Comparison of ENCODE assay signal across 9 cellular contexts in genomic region chr1:242139437-242139836, GRCh38.
DNase-seq lines count a peak whose midpoint lies in the region; ATAC-seq and TF ChIP-seq lines count a peak whose summit lies in the region.
"Had no signal": no experiment of that assay in that cellular context is flagged by ENCODE, and none has a peak within 500 bp of the region (broad histone marks: within the 10 kb centered on the region; RNA-seq: fewer than 3 reads in every experiment).

No MANE protein-coding gene starts in this region.

- no peaks in the 10 kb centered on the region for H3K27me3 ChIP-seq in colonic mucosa

- TF ChIP-seq CTCF in RWPE1 (conservative IDR thresholded peaks at IDR 0.05; ENCODE audit: low read depth) (no peak), colonic mucosa (IDR thresholded peaks at IDR 0.05) (no peak)

- no peak overlapping the region for H3K9ac ChIP-seq in colonic mucosa (ENCODE audit: low read depth in 2 of 2, low read length in 2 of 2)

- CTCF ChIA-PET in RWPE1 (lab: Yijun Ruan, JAX): no interaction called here

- no peak for DNase-seq in left lobe of liver (ENCODE audit: low spot score)
- DNase-seq in RWPE1 (ENCODE audit: low spot score): no peak
- DNase-seq in hepatic stellate cell (ENCODE audit: low spot score): no peak
- no peak for DNase-seq in colonic mucosa
- DNase-seq: NCI-H748 treated with DMSO at 0.1 percent for 48 hours, WERI-Rb-1 had no signal

- H3K27ac ChIP-seq in RWPE1: no peak overlapping the region
- no peak overlapping the region for H3K27ac ChIP-seq in colonic mucosa
- H3K27ac ChIP-seq: WERI-Rb-1 had no signal

- ATAC-seq in GM19023 (IDR thresholded peaks at IDR 0.05; ENCODE audit: unreplicated experiment): peak; percentile 76
- ATAC-seq in HG02610 (IDR thresholded peaks at IDR 0.05; ENCODE audit: unreplicated experiment): peak; percentile 57
- peak; percentile 71 for ATAC-seq in HG03558 (IDR thresholded peaks at IDR 0.05; ENCODE audit: extremely low read depth, unreplicated experiment)
- ATAC-seq in left lobe of liver: peak; percentile 21

- intact Hi-C loops in colonic mucosa (cut with DNase I): no loop called here

- no peak overlapping the region for H3K4me3 ChIP-seq in colonic mucosa

- no peaks in the 10 kb centered on the region for H3K9me3 ChIP-seq in colonic mucosa

- H3K36me3 ChIP-seq in colonic mucosa: no peaks in the 10 kb centered on the region
- H3K36me3 ChIP-seq: WERI-Rb-1 had no signal

- H3K4me1 ChIP-seq in colonic mucosa: no peaks in the 10 kb centered on the region

- POLR2A ChIA-PET in RWPE1 (lab: Yijun Ruan, JAX; ENCODE audit: low non-redundant PET): no interaction called here

Comparison
In these comparisons a context has a peak if more than half of its experiments do, and no peak if none do; other contexts are left out.
1. ATAC-seq: peak in every context shown above with its lines; median percentile 76 in GM19023; 71 in HG03558; 57 in HG02610; 21 in left lobe of liver.